9 cellular contexts compared by ENCODE assay signal in the genomic region with DNA sequence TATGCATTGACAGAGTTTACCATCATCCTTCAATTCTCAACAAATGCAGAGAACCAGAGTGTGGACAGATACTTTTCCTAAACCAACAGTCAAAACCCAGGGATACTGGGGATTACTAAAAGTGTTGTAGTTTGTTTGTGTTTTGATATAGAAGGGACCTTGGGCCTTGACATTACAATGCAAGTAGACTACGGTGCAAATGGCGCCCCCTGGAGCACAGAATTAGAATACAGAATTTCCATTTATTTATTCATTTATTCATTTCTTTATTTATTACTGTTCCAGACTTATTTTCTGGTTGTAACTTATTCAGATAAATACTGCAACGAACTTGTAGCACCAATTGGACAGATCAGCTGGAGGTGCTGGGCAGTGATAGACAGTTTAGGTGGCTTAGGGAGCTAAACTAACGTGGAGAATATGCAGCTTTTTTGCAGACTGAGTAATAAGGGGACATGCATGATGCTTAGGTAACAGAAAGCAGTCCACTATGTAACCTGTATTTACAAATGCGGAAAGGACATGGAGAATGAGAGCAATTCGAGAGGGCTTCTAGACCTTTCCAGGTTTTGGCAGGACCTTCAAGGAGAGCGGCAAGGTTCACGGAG. TPM values are rescaled to one million over a fixed set of nuclear protein-coding genes. Genes with fewer than 3 reads are reported as not detected.
DNase-seq lines count a peak whose midpoint lies in the region; FAIRE-seq and TF ChIP-seq lines count a peak whose summit lies in the region.
"Had no signal": no experiment of that assay in that cellular context is flagged by ENCODE, and none has a peak within 500 bp of the region (broad histone marks: within the 10 kb centered on the region; RNA-seq: fewer than 3 reads in every experiment).

No MANE protein-coding gene starts in this region.

- TF ChIP-seq EP300 in Ishikawa (IDR thresholded peaks at IDR 0.05; ENCODE audit: borderline replicate concordance): no peak

- peak; percentile 77 for TF ChIP-seq RAD21 in Ishikawa (IDR thresholded peaks at IDR 0.05; ENCODE audit: low read depth)

- peak; percentile 9 for FAIRE-seq in urothelium cell line (lab: Jason Lieb, UNC)
- FAIRE-seq: islet of Langerhans had no signal

- DNase-seq in COLO668 (lab: John Stamatoyannopoulos, UW; ENCODE audit: unreplicated experiment) (peak; percentile 5), amniotic epithelial cell (ENCODE audit: low read depth) (peak; percentile 54), kidney tubule cell (ENCODE audit: low spot score) (peak; percentile 59), urothelium cell line (ENCODE audit: low spot score) (peak; percentile 11), epidermal melanocyte (ENCODE audit: insufficient read length, low spot score) (no peak), cerebellum (ENCODE audit: low spot score) (no peak), NCI-H2081 (lab: John Stamatoyannopoulos, UW) (no peak)

TF ChIP-seq in Ishikawa, 13 proteins besides CTCF, POLR2A, EP300 and RAD21:
- TF ChIP-seq TEAD4 (IDR thresholded peaks at IDR 0.05): no peak
- TF ChIP-seq, protein P1, sequence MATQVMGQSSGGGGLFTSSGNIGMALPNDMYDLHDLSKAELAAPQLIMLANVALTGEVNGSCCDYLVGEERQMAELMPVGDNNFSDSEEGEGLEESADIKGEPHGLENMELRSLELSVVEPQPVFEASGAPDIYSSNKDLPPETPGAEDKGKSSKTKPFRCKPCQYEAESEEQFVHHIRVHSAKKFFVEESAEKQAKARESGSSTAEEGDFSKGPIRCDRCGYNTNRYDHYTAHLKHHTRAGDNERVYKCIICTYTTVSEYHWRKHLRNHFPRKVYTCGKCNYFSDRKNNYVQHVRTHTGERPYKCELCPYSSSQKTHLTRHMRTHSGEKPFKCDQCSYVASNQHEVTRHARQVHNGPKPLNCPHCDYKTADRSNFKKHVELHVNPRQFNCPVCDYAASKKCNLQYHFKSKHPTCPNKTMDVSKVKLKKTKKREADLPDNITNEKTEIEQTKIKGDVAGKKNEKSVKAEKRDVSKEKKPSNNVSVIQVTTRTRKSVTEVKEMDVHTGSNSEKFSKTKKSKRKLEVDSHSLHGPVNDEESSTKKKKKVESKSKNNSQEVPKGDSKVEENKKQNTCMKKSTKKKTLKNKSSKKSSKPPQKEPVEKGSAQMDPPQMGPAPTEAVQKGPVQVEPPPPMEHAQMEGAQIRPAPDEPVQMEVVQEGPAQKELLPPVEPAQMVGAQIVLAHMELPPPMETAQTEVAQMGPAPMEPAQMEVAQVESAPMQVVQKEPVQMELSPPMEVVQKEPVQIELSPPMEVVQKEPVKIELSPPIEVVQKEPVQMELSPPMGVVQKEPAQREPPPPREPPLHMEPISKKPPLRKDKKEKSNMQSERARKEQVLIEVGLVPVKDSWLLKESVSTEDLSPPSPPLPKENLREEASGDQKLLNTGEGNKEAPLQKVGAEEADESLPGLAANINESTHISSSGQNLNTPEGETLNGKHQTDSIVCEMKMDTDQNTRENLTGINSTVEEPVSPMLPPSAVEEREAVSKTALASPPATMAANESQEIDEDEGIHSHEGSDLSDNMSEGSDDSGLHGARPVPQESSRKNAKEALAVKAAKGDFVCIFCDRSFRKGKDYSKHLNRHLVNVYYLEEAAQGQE (IDR thresholded peaks at IDR 0.05; ENCODE audit: low read depth): no peak
- TF ChIP-seq TCF12 (IDR thresholded peaks at IDR 0.05; ENCODE audit: low read depth): no peak
- TF ChIP-seq, protein P2, sequence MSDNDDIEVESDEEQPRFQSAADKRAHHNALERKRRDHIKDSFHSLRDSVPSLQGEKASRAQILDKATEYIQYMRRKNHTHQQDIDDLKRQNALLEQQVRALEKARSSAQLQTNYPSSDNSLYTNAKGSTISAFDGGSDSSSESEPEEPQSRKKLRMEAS (IDR thresholded peaks at IDR 0.05): no peak
- TF ChIP-seq EGR1 (IDR thresholded peaks at IDR 0.05): no peak
- no peak for TF ChIP-seq TAF1 (IDR thresholded peaks at IDR 0.05; ENCODE audit: low read depth)
- TF ChIP-seq FOXM1 (IDR thresholded peaks at IDR 0.05; ENCODE audit: borderline replicate concordance, low read depth): no peak
- no peak for TF ChIP-seq NFIC (IDR thresholded peaks at IDR 0.05)
- TF ChIP-seq YY1 (IDR thresholded peaks at IDR 0.05; ENCODE audit: low read depth): no peak
- no peak for TF ChIP-seq ZBTB7A (IDR thresholded peaks at IDR 0.05; ENCODE audit: low read depth)
- TF ChIP-seq CREB1 (IDR thresholded peaks at IDR 0.05; ENCODE audit: low read depth): no peak
- no peak for TF ChIP-seq CEBPB (IDR thresholded peaks at IDR 0.05)
- TF ChIP-seq, protein P3, sequence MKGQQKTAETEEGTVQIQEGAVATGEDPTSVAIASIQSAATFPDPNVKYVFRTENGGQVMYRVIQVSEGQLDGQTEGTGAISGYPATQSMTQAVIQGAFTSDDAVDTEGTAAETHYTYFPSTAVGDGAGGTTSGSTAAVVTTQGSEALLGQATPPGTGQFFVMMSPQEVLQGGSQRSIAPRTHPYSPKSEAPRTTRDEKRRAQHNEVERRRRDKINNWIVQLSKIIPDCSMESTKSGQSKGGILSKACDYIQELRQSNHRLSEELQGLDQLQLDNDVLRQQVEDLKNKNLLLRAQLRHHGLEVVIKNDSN (IDR thresholded peaks at IDR 0.05): no peak

RNA-seq across cellular contexts. Expression of a gene that starts 42.6 kb away (rescaled TPM):
- total RNA-seq in cerebellum: 21.5 TPM

Comparison
In these comparisons a context has a peak if more than half of its experiments do, and no peak if none do; other contexts are left out.
1. DNase-seq: peak in COLO668 (single experiment), amniotic epithelial cell (single experiment), kidney tubule cell (single experiment) and urothelium cell line (single experiment); none in epidermal melanocyte (single experiment), cerebellum (single experiment) and NCI-H2081 (0 of 2).